ENCODE assay signal across 8 cellular contexts in genomic region chr17:77465358-77466041, GRCh38.
DNase-seq lines count a peak whose midpoint lies in the region; ATAC-seq, FAIRE-seq and TF ChIP-seq lines count a peak whose summit lies in the region.

No MANE protein-coding gene starts in this region.

- peaks cover 74 to 96% (median 86%) of the 10 kb centered on the region in 7 donors for H3K4me1 Mint-ChIP-seq in naive thymus-derived CD4-positive, alpha-beta T cell
- peaks cover 65% of the 10 kb centered on the region for H3K4me1 Mint-ChIP-seq in type B pancreatic cell (ENCODE audit: unreplicated experiment)

- H3K4me1 ChIP-seq in BLaER1 treated with 17β-estradiol and CSF1 and Interleukin-3, amounts not matched to agents 10 nM and 100 nM: peaks cover 96 to 99% (median 97%) of the 10 kb centered on the region in 10 experiments
- peaks cover 21 to 32% (median 26%) of the 10 kb centered on the region in 4 experiments for H3K4me1 ChIP-seq in H1 (replicated peaks in 1 of 4; ENCODE audit: control insufficient read depth in 3 of 4, insufficient read depth in 4 of 4, low read length in 3 of 4)
- peaks cover 88 to 90% of the 10 kb centered on the region in 2 donors for H3K4me1 ChIP-seq in naive thymus-derived CD4-positive, alpha-beta T cell (ENCODE audit: control insufficient read depth in 2 of 2, insufficient read depth in 2 of 2, low read length in 2 of 2)

- H4K5ac ChIP-seq in H1 (ENCODE audit: insufficient read length, low read depth, low read length): peak overlapping the region; percentile 46

- POLR2A ChIA-PET in H1 (lab: Charles Lee; ENCODE audit: partially characterized antibody): interaction anchor here (0.6 to 4.0 kb wide), 13 partner anchors 10 to 600 kb away, joined by 3 to 31 read pairs (median 4); no protein-coding TSS in a partner anchor
- POLR2A ChIA-PET in naive thymus-derived CD4-positive, alpha-beta T cell (lab: Charles Lee): interaction anchor here (0.6 to 11.7 kb wide), 15 partner anchors 8 to 432 kb away, joined by 3 to 678 read pairs (median 5); no protein-coding TSS in a partner anchor

- H3K27me3 ChIP-seq in BLaER1 treated with 17β-estradiol and CSF1 and Interleukin-3, amounts not matched to agents 10 nM and 100 nM: no peaks in the 10 kb centered on the region
- no peaks in the 10 kb centered on the region for H3K27me3 ChIP-seq in H1 (replicated peaks in 1 of 4; ENCODE audit: control insufficient read depth in 3 of 4, extremely low read depth in 1 of 4, insufficient read depth in 3 of 4, low read length in 3 of 4)
- H3K27me3 ChIP-seq in naive thymus-derived CD4-positive, alpha-beta T cell (ENCODE audit: control insufficient read depth in 2 of 2, insufficient read depth in 2 of 2, low read length in 2 of 2): no peaks in the 10 kb centered on the region

- H3K36me3 Mint-ChIP-seq in naive thymus-derived CD4-positive, alpha-beta T cell: peaks cover 9 to 48% (median 44%) of the 10 kb centered on the region in 5 donors
- peaks cover 22% of the 10 kb centered on the region for H3K36me3 Mint-ChIP-seq in type B pancreatic cell

- H2AFZ ChIP-seq in H1 (ENCODE audit: low read length): no peak overlapping the region

- H3K9me3 Mint-ChIP-seq in naive thymus-derived CD4-positive, alpha-beta T cell: peaks cover 0 to 9% (median 0%) of the 10 kb centered on the region in 11 donors
- no peaks in the 10 kb centered on the region for H3K9me3 Mint-ChIP-seq in type B pancreatic cell

- H2BK20ac ChIP-seq in H1 (ENCODE audit: low read length): peak overlapping the region; percentile 29

- H3K9ac ChIP-seq in BLaER1 treated with 17β-estradiol and CSF1 and Interleukin-3, amounts not matched to agents 10 nM and 100 nM: peak overlapping the region; percentile 70 to 86 (median 78)
- 0 out of 7 replicates have a peak overlapping the region, but pooled peaks of 1 of the 4 experiments have one; percentile 9 for H3K9ac ChIP-seq in H1 (replicated peaks in 1 of 4; ENCODE audit: extremely low read depth in 1 of 4, low read depth in 3 of 4, low read length in 3 of 4)

- intact Hi-C loops in naive thymus-derived CD4-positive, alpha-beta T cell (cut with micrococcal nuclease): loop anchor here (1.0 to 5.0 kb wide), 7 partner anchors 8 to 468 kb away; no protein-coding TSS in a partner anchor

- H3K56ac ChIP-seq in H1 (replicated peaks; ENCODE audit: insufficient read length, low read depth, low read length): peak overlapping the region; percentile 42

- H3K79me2 ChIP-seq in H1 (ENCODE audit: control insufficient read depth in 1 of 2, insufficient read depth in 2 of 2, low read length in 2 of 2): peaks cover 4 to 81% of the 10 kb centered on the region in 2 experiments; a peak in 3 of 4 replicates

- peak overlapping the region; percentile 40; the same call in 1 of the 2 replicates for H2BK12ac ChIP-seq in H1 (ENCODE audit: low read depth, low read length)

- H3K14ac ChIP-seq in H1 (ENCODE audit: insufficient read length): no peak overlapping the region

- peak overlapping the region; percentile 88 to 100 (median 94) for H3K27ac Mint-ChIP-seq in naive thymus-derived CD4-positive, alpha-beta T cell
- peak overlapping the region; percentile 71 for H3K27ac Mint-ChIP-seq in type B pancreatic cell

- 0 out of 2 replicates have a peak overlapping the region, but pooled peaks have one; percentile 53 for H2BK15ac ChIP-seq in H1 (ENCODE audit: low read length)

- peaks cover 13% of the 10 kb centered on the region; the same call in 1 of the 2 replicates for H3K23me2 ChIP-seq in H1 (ENCODE audit: low read depth, low read length)

- H4K91ac ChIP-seq in H1 (replicated peaks; ENCODE audit: insufficient read length, low read length): peak overlapping the region; percentile 68

- H3K4me3 ChIP-seq in BLaER1 treated with 17β-estradiol and CSF1 and Interleukin-3, amounts not matched to agents 10 nM and 100 nM: peak overlapping the region; percentile 24 to 61 (median 45); a peak in 18 of 20 replicates
- peak overlapping the region; percentile 44 for H3K4me3 ChIP-seq in Jurkat, Clone E6-1 (ENCODE audit: low read length)
- H3K4me3 ChIP-seq in H1 (ENCODE audit: extremely low read depth in 1 of 4, insufficient read depth in 2 of 4, low read depth in 3 of 4, low read length in 4 of 4): peak overlapping the region in 3 of 4 experiments; percentile 17 to 52 (median 17); a peak in 4 of 8 replicates
- H3K4me3 ChIP-seq in naive thymus-derived CD4-positive, alpha-beta T cell (ENCODE audit: low read length): peak overlapping the region; percentile 54

- peaks cover 13 to 66% (median 40%) of the 10 kb centered on the region in 11 experiments; a peak in 21 of 22 replicates for H3K36me3 ChIP-seq in BLaER1 treated with 17β-estradiol and CSF1 and Interleukin-3, amounts not matched to agents 10 nM and 100 nM
- peaks cover 0 to 4% (median 0%) of the 10 kb centered on the region in 4 experiments; a peak in 3 of 8 replicates for H3K36me3 ChIP-seq in H1 (ENCODE audit: control insufficient read depth in 2 of 4, insufficient read depth in 4 of 4, low read length in 3 of 4)
- H3K36me3 ChIP-seq in naive thymus-derived CD4-positive, alpha-beta T cell (ENCODE audit: control insufficient read depth in 2 of 3, insufficient read depth in 3 of 3, low read length in 3 of 3): peaks cover 0 to 33% (median 11%) of the 10 kb centered on the region in 3 experiments

- CTCF ChIA-PET in H1 (lab: Charles Lee; ENCODE audit: partially characterized antibody): interaction anchor here (0.7 to 2.0 kb wide), 10 partner anchors 9 to 135 kb away, joined by 3 to 11 read pairs (median 5); no protein-coding TSS in a partner anchor
- CTCF ChIA-PET in naive thymus-derived CD4-positive, alpha-beta T cell (lab: Charles Lee): interaction anchor here (0.6 to 1.6 kb wide), 6 partner anchors 30 to 65 kb away, joined by 3 to 8 read pairs (median 4); no protein-coding TSS in a partner anchor

- no peak overlapping the region for H3K4ac ChIP-seq in H1 (replicated peaks; ENCODE audit: insufficient read length, low read depth, low read length)

- H3K23ac ChIP-seq in H1 (ENCODE audit: insufficient read length): no peak overlapping the region

- peak overlapping the region; percentile 80 to 99 (median 88) for H3K27ac ChIP-seq in BLaER1 treated with 17β-estradiol and CSF1 and Interleukin-3, amounts not matched to agents 10 nM and 100 nM
- H3K27ac ChIP-seq in H1 (ENCODE audit: low read depth, low read length): peak overlapping the region; percentile 76
- peak overlapping the region; percentile 64 for H3K27ac ChIP-seq in naive thymus-derived CD4-positive, alpha-beta T cell (ENCODE audit: low read depth, low read length)

- no peak for TF ChIP-seq CTCF in H1 (IDR thresholded peaks at IDR 0.05; ENCODE audit: control extremely low read depth in 1 of 3, insufficient read depth in 1 of 3, low read depth in 1 of 3, low read length in 3 of 3)
- no peak for TF ChIP-seq CTCF in type B pancreatic cell (conservative IDR thresholded peaks at IDR 0.05)

- peak overlapping the region; percentile 98 to 100 (median 99) for H3K4me2 ChIP-seq in BLaER1 treated with 17β-estradiol and CSF1 and Interleukin-3, amounts not matched to agents 10 nM and 100 nM
- H3K4me2 ChIP-seq in H1 (ENCODE audit: insufficient read depth in 1 of 2, low read depth in 2 of 2, low read length in 2 of 2): peak overlapping the region; percentile 38 to 76

- WGBS in H1 (ENCODE audit: extremely low coverage in 1 of 2, insufficient coverage in 1 of 2, insufficient read length in 1 of 2, insufficient replicate concordance in 2 of 2, low coverage in 1 of 2, low lambda C conversion rate in 2 of 2, missing lambda C conversion rate in 1 of 2), 2 experiments: 17% methylated on average over 13 of the region's 13 CpGs; no CpG with 5 or more reads in 1 of the 2 experiments

- peaks cover 21% of the 10 kb centered on the region for H3K79me1 ChIP-seq in H1 (ENCODE audit: low read depth, low read length)

- 0 out of 2 replicates have a peak overlapping the region, but pooled peaks have one; percentile 40 for H2AK5ac ChIP-seq in H1 (ENCODE audit: low read depth, low read length)

- H4K8ac ChIP-seq in H1 (ENCODE audit: extremely low read depth, insufficient read depth, low read length): no peak overlapping the region

- no peak overlapping the region for H2BK120ac ChIP-seq in H1 (replicated peaks; ENCODE audit: low read depth, low read length)

- peak overlapping the region; percentile 81 for H3K18ac ChIP-seq in H1 (ENCODE audit: extremely low read depth, low read length)

- H3K27me3 Mint-ChIP-seq in naive thymus-derived CD4-positive, alpha-beta T cell: no peaks in the 10 kb centered on the region
- H3K27me3 Mint-ChIP-seq in type B pancreatic cell: no peaks in the 10 kb centered on the region

- H2BK5ac ChIP-seq in H1 (ENCODE audit: low read depth, low read length): peak overlapping the region; percentile 98

- no peak for TF ChIP-seq RAD21 in H1 (IDR thresholded peaks at IDR 0.05 in 1 of 2, conservative IDR thresholded peaks at IDR 0.05 in 1 of 2; ENCODE audit: low read depth in 2 of 2, low read length in 2 of 2)

- TF ChIP-seq POLR2A in H1 (IDR thresholded peaks at IDR 0.05; ENCODE audit: control extremely low read depth in 1 of 2, low read depth in 2 of 2, low read length in 2 of 2): no peak

- H3K9me3 ChIP-seq in BLaER1 treated with 17β-estradiol and CSF1 and Interleukin-3, amounts not matched to agents 10 nM and 100 nM (replicated peaks in 1 of 11): no peaks in the 10 kb centered on the region
- H3K9me3 ChIP-seq in H1 (ENCODE audit: insufficient read depth in 2 of 2, low read depth in 1 of 2, low read length in 1 of 2): no peaks in the 10 kb centered on the region
- no peaks in the 10 kb centered on the region for H3K9me3 ChIP-seq in naive thymus-derived CD4-positive, alpha-beta T cell (ENCODE audit: control insufficient read depth in 2 of 3, low read length in 3 of 3)

- ATAC-seq in GM21360 (IDR thresholded peaks at IDR 0.05; ENCODE audit: unreplicated experiment): peak; percentile 42
- peak; percentile 97 for ATAC-seq in naive thymus-derived CD4-positive, alpha-beta T cell

- peak overlapping the region; percentile 79 to 87 (median 84) for H3K4me3 Mint-ChIP-seq in naive thymus-derived CD4-positive, alpha-beta T cell
- H3K4me3 Mint-ChIP-seq in type B pancreatic cell: peak overlapping the region; percentile 75

- DNase-seq in Jurkat, Clone E6-1 (ENCODE audit: low read depth, low spot score): peak; percentile 94
- peak; percentile 80 to 82 for DNase-seq in activated CD4-positive, alpha-beta T cell treated with anti-CD3 and anti-CD28 coated beads for 4 hours
- peak in 1 of 2 experiments; percentile 63 for DNase-seq in H1 (ENCODE audit: low read depth in 1 of 2, low spot score in 2 of 2)
- DNase-seq in naive thymus-derived CD4-positive, alpha-beta T cell: peak in 8 of 9 donors; percentile 67 to 89 (median 87)
- no peak for DNase-seq in type B pancreatic cell (ENCODE audit: extremely low spot score, unreplicated experiment)
- no peak for DNase-seq in SHP77 treated with DMSO at 0.1 percent for 48 hours (lab: John Stamatoyannopoulos, UW)

- no peak for FAIRE-seq in H1 (lab: Jason Lieb, UNC)

- peaks cover 19 to 83% (median 45%) of the 10 kb centered on the region in 11 experiments; a peak in 20 of 22 replicates for H4K20me1 ChIP-seq in BLaER1 treated with 17β-estradiol and CSF1 and Interleukin-3, amounts not matched to agents 10 nM and 100 nM
- H4K20me1 ChIP-seq in H1 (replicated peaks in 1 of 2; ENCODE audit: control insufficient read depth in 1 of 2, insufficient read depth in 2 of 2, low read length in 2 of 2): peaks cover 4 to 15% of the 10 kb centered on the region in 2 experiments

- no peak for TF ChIP-seq EP300 in H1 (IDR thresholded peaks at IDR 0.05; ENCODE audit: borderline replicate concordance in 1 of 2, low read depth in 2 of 2, low read length in 2 of 2)

Comparison
In these comparisons a context has a peak if more than half of its experiments do, and no peak if none do; other contexts are left out.
1. DNase-seq: peak in Jurkat, Clone E6-1 (single experiment), activated CD4-positive, alpha-beta T cell treated with anti-CD3 and anti-CD28 coated beads for 4 hours (2 of 2) and naive thymus-derived CD4-positive, alpha-beta T cell (8 of 9); none in type B pancreatic cell (single experiment) and SHP77 treated with DMSO at 0.1 percent for 48 hours (single experiment).
2. Peak in every context shown above with its lines, with median percentiles within 50 percentile points of each other: H3K27ac ChIP-seq and H3K4me3 ChIP-seq.